Comparison of ENCODE assay signal across 30 cellular contexts in genomic region chr19:16537111-16537510, GRCh38. TPM values are rescaled to one million over a fixed set of nuclear protein-coding genes. Genes with fewer than 3 reads are reported as not detected.
"Had no signal": no experiment of that assay in that cellular context is flagged by ENCODE, and none has a peak within 500 bp of the region (broad histone marks: within the 10 kb centered on the region; RNA-seq: fewer than 3 reads in every experiment).

No MANE protein-coding gene starts in this region.

- H3K27ac Mint-ChIP-seq: activated CD8-positive, alpha-beta memory T cell treated with anti-CD3 and anti-CD28 coated beads, Interleukin-2, amount 10 ng/mL, durations not matched to agents 7 days and 5 days; neural progenitor cell; WTC11 had no signal

- DNase-seq: activated CD4-positive, alpha-beta T cell treated with anti-CD3 and anti-CD28 coated beads for 48 hours; activated CD8-positive, alpha-beta memory T cell treated with anti-CD3 and anti-CD28 coated beads, Interleukin-2, amount 10 ng/mL, durations not matched to agents 7 days and 5 days; activated CD8-positive, alpha-beta T cell treated with anti-CD3 and anti-CD28 coated beads for 36 hours; activated naive CD4-positive, alpha-beta T cell treated with Interleukin-2 at 50 U/mL for 16 hours; adrenal gland; central memory CD4-positive, alpha-beta T cell; effector memory CD4-positive, alpha-beta T cell; glutamatergic neuron; immature natural killer cell; naive thymus-derived CD4-positive, alpha-beta T cell; ovary; psoas muscle; stimulated activated CD4-positive, alpha-beta T cell treated with anti-CD3 and anti-CD28 coated beads, Interleukin-12 subunit alpha, Interleukin-12 subunit beta, amount 100 ng/mL, for 4 hours; stimulated activated CD4-positive, alpha-beta T cell treated with anti-CD3 and anti-CD28 coated beads, Interleukin-4, amount 100 ng/mL, for 4 hours; T-helper 1 cell; T-helper 9 cell; testis had no signal

- H3K9me3 Mint-ChIP-seq: activated CD8-positive, alpha-beta T cell treated with anti-CD3 and anti-CD28 coated beads for 36 hours; immature natural killer cell; naive thymus-derived CD4-positive, alpha-beta T cell; neural progenitor cell; type B pancreatic cell; WTC11 had no signal

- H3K4me3 Mint-ChIP-seq: activated CD8-positive, alpha-beta memory T cell treated with anti-CD3 and anti-CD28 coated beads, Interleukin-2, amount 10 ng/mL, durations not matched to agents 7 days and 5 days; activated CD8-positive, alpha-beta T cell treated with anti-CD3 and anti-CD28 coated beads for 36 hours; immature natural killer cell; neural progenitor cell; type B pancreatic cell; WTC11 had no signal

- ATAC-seq: activated CD8-positive, alpha-beta memory T cell treated with anti-CD3 and anti-CD28 coated beads, Interleukin-2, amount 10 ng/mL, durations not matched to agents 7 days and 5 days; activated CD8-positive, alpha-beta T cell treated with anti-CD3 and anti-CD28 coated beads for 36 hours; left lobe of liver; naive thymus-derived CD4-positive, alpha-beta T cell; psoas muscle; WTC11 had no signal

- H3K27me3 Mint-ChIP-seq: activated CD8-positive, alpha-beta memory T cell treated with anti-CD3 and anti-CD28 coated beads, Interleukin-2, amount 10 ng/mL, durations not matched to agents 7 days and 5 days; activated CD8-positive, alpha-beta T cell treated with anti-CD3 and anti-CD28 coated beads for 36 hours; naive thymus-derived CD4-positive, alpha-beta T cell; type B pancreatic cell had no signal

RNA-seq across cellular contexts. Expression of gene CALR3, which starts 41.1 kb away (rescaled TPM):
- total RNA-seq: activated CD8-positive, alpha-beta memory T cell treated with anti-CD3 and anti-CD28 coated beads, Interleukin-2, amount 10 ng/mL, durations not matched to agents 7 days and 5 days; activated CD8-positive, alpha-beta T cell treated with anti-CD3 and anti-CD28 coated beads for 36 hours; ascending aorta; dermis microvascular lymphatic vessel endothelial cell; esophagus muscularis mucosa; frontal cortex; hepatocyte; kidney epithelial cell; left lobe of liver; lung; naive thymus-derived CD4-positive, alpha-beta T cell; ovary; right atrium auricular region; vagina had no signal
